In the genomic region with DNA sequence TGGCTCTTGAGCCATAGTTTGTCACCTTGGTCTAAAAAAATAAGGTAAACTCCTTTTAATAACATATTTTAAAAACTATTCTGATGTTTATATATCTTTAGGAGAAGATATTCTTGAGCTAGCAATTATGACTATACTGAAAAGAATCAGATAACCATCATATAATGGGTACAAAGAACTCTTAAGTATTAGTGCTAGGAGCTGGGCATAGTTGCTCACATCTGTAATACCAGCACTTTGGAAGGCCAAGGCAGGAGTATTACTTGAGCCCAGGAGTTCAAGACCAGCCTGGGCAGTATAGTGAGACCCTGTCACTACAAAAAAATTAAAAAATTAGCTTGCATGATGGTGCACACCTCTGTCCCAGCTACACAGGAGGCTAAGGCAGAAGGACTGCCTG, we compare ENCODE assay signal across 12 cellular contexts. TPM values are rescaled to one million over a fixed set of nuclear protein-coding genes. Genes with fewer than 3 reads are reported as not detected.
"Had no signal": no experiment of that assay in that cellular context is flagged by ENCODE, and none has a peak within 500 bp of the region (broad histone marks: within the 10 kb centered on the region; RNA-seq: fewer than 3 reads in every experiment).

No MANE protein-coding gene starts in this region.

- H3K4me1 Mint-ChIP-seq: H9 had no signal

- H3K27ac Mint-ChIP-seq: GM23338, H9, HFFc6 had no signal

- H3K27ac ChIP-seq: GM23248 had no signal

- H3K9ac ChIP-seq: GM23248 had no signal

- ATAC-seq: GM23338, HCT116 had no signal

- H3K9me3 Mint-ChIP-seq: H9, HFFc6 had no signal

- DNase-seq: GM23248, GOT3, H7, H9, HCEC 1CT, HFFc6 had no signal

- H2AFZ ChIP-seq: GM23248, GM23338 had no signal

- H3K4me3 ChIP-seq: GM23248, GM23338, HAP-1 had no signal

- H3K36me3 ChIP-seq: HAP-1 had no signal

- H3K4me1 ChIP-seq: HAP-1 had no signal

- H3K4me3 Mint-ChIP-seq: GM23338, H9, HFFc6 had no signal

- H3K9me3 ChIP-seq: HAP-1 had no signal

- FAIRE-seq: H1, H54 had no signal

- H3K4me2 ChIP-seq: GM23338 had no signal

RNA-seq across cellular contexts. Expression of a gene that starts 54.0 kb away (rescaled TPM):
- total RNA-seq: GM23248, GM23338, H1, H4, H7, H9, HFFc6 had no signal
- polyA plus RNA-seq: GM23248, GM23338 had no signal
